Comparison of ENCODE assay signal across 12 cellular contexts in the genomic region with DNA sequence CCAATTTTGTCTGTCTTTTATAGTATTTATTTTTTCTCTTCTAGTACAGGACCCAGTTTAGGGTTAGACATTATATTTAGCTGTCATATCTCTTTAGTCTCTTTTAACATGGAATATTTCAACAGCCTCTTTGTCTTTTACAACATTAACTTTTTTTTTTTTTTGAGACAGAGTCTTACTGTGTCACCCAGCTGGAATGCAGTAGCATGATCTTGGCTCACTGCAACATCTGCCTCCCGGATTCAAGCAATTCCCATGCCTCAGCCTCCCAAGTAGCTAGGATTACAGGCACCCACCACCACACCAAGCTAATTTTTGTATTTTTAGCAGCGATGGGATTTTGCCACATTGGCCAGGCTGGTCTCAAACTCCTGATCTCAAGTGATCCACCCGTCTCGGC.
"Had no signal": no experiment of that assay in that cellular context is flagged by ENCODE, and none has a peak within 500 bp of the region (broad histone marks: within the 10 kb centered on the region; RNA-seq: fewer than 3 reads in every experiment).

No MANE protein-coding gene starts in this region.

- H3K9me3 Mint-ChIP-seq: activated naive CD4-positive, alpha-beta T cell treated with anti-CD3 and anti-CD28 coated beads, Interleukin-2, amount 50 U/mL, for 24 hours; activated T-cell treated with anti-CD3 and anti-CD28 coated beads, Interleukin-2, amount 50 U/mL, for 24 hours; natural killer cell had no signal

- H3K27me3 ChIP-seq: transverse colon had no signal

- ATAC-seq: activated CD8-positive, alpha-beta memory T cell treated with anti-CD3 and anti-CD28 coated beads, Interleukin-2, amount 10 ng/mL, durations not matched to agents 7 days and 5 days; natural killer cell; T-helper 17 cell had no signal

- H3K27me3 Mint-ChIP-seq: activated CD8-positive, alpha-beta memory T cell treated with anti-CD3 and anti-CD28 coated beads, Interleukin-2, amount 10 ng/mL, durations not matched to agents 7 days and 5 days; activated naive CD4-positive, alpha-beta T cell treated with anti-CD3 and anti-CD28 coated beads, Interleukin-2, amount 50 U/mL, for 24 hours; activated T-cell treated with anti-CD3 and anti-CD28 coated beads, Interleukin-2, amount 50 U/mL, for 24 hours; T-helper 17 cell had no signal

- H3K27ac ChIP-seq: transverse colon had no signal

- DNase-seq: activated CD4-positive, alpha-beta T cell treated with anti-CD3 and anti-CD28 coated beads, Interleukin-2, amount 50 U/mL, for 4 hours; activated CD8-positive, alpha-beta memory T cell treated with anti-CD3 and anti-CD28 coated beads, Interleukin-2, amount 10 ng/mL, durations not matched to agents 7 days and 5 days; activated effector memory CD4-positive, alpha-beta T cell treated with Interleukin-2 at 50 U/mL for 16 hours; activated T-cell treated with anti-CD3 and anti-CD28 coated beads, Interleukin-2, amount 50 U/mL, for 24 hours; amygdala; foreskin melanocyte; natural killer cell; posterior cingulate gyrus; small intestine; T-helper 17 cell; transverse colon had no signal

- H3K9me3 ChIP-seq: transverse colon had no signal

- H3K4me1 Mint-ChIP-seq: activated CD8-positive, alpha-beta memory T cell treated with anti-CD3 and anti-CD28 coated beads, Interleukin-2, amount 10 ng/mL, durations not matched to agents 7 days and 5 days; activated naive CD4-positive, alpha-beta T cell treated with anti-CD3 and anti-CD28 coated beads, Interleukin-2, amount 50 U/mL, for 24 hours; natural killer cell; T-helper 17 cell had no signal

- H3K4me3 ChIP-seq: transverse colon had no signal

- H3K4me1 ChIP-seq: transverse colon had no signal

- H3K4me3 Mint-ChIP-seq: activated CD8-positive, alpha-beta memory T cell treated with anti-CD3 and anti-CD28 coated beads, Interleukin-2, amount 10 ng/mL, durations not matched to agents 7 days and 5 days; activated naive CD4-positive, alpha-beta T cell treated with anti-CD3 and anti-CD28 coated beads, Interleukin-2, amount 50 U/mL, for 24 hours; activated T-cell treated with anti-CD3 and anti-CD28 coated beads, Interleukin-2, amount 50 U/mL, for 24 hours; natural killer cell; T-helper 17 cell had no signal

- H3K36me3 Mint-ChIP-seq: activated CD8-positive, alpha-beta memory T cell treated with anti-CD3 and anti-CD28 coated beads, Interleukin-2, amount 10 ng/mL, durations not matched to agents 7 days and 5 days; activated naive CD4-positive, alpha-beta T cell treated with anti-CD3 and anti-CD28 coated beads, Interleukin-2, amount 50 U/mL, for 24 hours; natural killer cell had no signal

- H3K36me3 ChIP-seq: transverse colon had no signal

- H3K27ac Mint-ChIP-seq: activated CD8-positive, alpha-beta memory T cell treated with anti-CD3 and anti-CD28 coated beads, Interleukin-2, amount 10 ng/mL, durations not matched to agents 7 days and 5 days; activated naive CD4-positive, alpha-beta T cell treated with anti-CD3 and anti-CD28 coated beads, Interleukin-2, amount 50 U/mL, for 24 hours; activated T-cell treated with anti-CD3 and anti-CD28 coated beads, Interleukin-2, amount 50 U/mL, for 24 hours; natural killer cell; T-helper 17 cell had no signal
